Comparison of ENCODE assay signal across 1 cellular context in genomic region chr14:58299665-58300202, GRCh38.
TF ChIP-seq lines count a peak whose summit lies in the region.

No MANE protein-coding gene starts in this region.

TF ChIP-seq in K562, 482 proteins besides CTCF, POLR2A, EP300 and RAD21 (continued from another document):
- 0 out of 4 replicates have a peak, but pooled peaks of 1 of the 2 experiments have one; percentile 11 for TF ChIP-seq ZMIZ1 (IDR thresholded peaks at IDR 0.05; ENCODE audit: low read depth in 2 of 2, low read length in 2 of 2)
- TF ChIP-seq ZNF57 (CRISPR knock-in tag; IDR thresholded peaks at IDR 0.05): no peak
- TF ChIP-seq, protein P1, sequence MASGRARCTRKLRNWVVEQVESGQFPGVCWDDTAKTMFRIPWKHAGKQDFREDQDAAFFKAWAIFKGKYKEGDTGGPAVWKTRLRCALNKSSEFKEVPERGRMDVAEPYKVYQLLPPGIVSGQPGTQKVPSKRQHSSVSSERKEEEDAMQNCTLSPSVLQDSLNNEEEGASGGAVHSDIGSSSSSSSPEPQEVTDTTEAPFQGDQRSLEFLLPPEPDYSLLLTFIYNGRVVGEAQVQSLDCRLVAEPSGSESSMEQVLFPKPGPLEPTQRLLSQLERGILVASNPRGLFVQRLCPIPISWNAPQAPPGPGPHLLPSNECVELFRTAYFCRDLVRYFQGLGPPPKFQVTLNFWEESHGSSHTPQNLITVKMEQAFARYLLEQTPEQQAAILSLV (tag; IDR thresholded peaks at IDR 0.05): no peak
- TF ChIP-seq, protein P2, sequence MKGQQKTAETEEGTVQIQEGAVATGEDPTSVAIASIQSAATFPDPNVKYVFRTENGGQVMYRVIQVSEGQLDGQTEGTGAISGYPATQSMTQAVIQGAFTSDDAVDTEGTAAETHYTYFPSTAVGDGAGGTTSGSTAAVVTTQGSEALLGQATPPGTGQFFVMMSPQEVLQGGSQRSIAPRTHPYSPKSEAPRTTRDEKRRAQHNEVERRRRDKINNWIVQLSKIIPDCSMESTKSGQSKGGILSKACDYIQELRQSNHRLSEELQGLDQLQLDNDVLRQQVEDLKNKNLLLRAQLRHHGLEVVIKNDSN (CRISPR knock-in tag; IDR thresholded peaks at IDR 0.05): no peak
- TF ChIP-seq ZNF175 (CRISPR knock-in tag; IDR thresholded peaks at IDR 0.05; ENCODE audit: low read depth): no peak
- TF ChIP-seq TARDBP (IDR thresholded peaks at IDR 0.05): no peak
- TF ChIP-seq ZBTB33 (CRISPR knock-in tag; IDR thresholded peaks at IDR 0.05): no peak
- TF ChIP-seq NR3C1 (CRISPR knock-in tag; IDR thresholded peaks at IDR 0.05): no peak
- TF ChIP-seq ARID1B (IDR thresholded peaks at IDR 0.05): peak; percentile 19; the same call in 1 of the 2 replicates
- no peak for TF ChIP-seq CHCHD3 (CRISPR knock-in tag; IDR thresholded peaks at IDR 0.05)
- no peak for TF ChIP-seq DEAF1 (CRISPR knock-in tag; IDR thresholded peaks at IDR 0.05)
- TF ChIP-seq, protein P3, sequence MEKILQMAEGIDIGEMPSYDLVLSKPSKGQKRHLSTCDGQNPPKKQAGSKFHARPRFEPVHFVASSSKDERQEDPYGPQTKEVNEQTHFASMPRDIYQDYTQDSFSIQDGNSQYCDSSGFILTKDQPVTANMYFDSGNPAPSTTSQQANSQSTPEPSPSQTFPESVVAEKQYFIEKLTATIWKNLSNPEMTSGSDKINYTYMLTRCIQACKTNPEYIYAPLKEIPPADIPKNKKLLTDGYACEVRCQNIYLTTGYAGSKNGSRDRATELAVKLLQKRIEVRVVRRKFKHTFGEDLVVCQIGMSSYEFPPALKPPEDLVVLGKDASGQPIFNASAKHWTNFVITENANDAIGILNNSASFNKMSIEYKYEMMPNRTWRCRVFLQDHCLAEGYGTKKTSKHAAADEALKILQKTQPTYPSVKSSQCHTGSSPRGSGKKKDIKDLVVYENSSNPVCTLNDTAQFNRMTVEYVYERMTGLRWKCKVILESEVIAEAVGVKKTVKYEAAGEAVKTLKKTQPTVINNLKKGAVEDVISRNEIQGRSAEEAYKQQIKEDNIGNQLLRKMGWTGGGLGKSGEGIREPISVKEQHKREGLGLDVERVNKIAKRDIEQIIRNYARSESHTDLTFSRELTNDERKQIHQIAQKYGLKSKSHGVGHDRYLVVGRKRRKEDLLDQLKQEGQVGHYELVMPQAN (IDR thresholded peaks at IDR 0.05; ENCODE audit: borderline replicate concordance): no peak
- TF ChIP-seq JUND (IDR thresholded peaks at IDR 0.05; ENCODE audit: borderline replicate concordance, low read depth, low read length): no peak
- TF ChIP-seq JUND (tag; IDR thresholded peaks at IDR 0.05; ENCODE audit: borderline replicate concordance, low read depth, low read length): no peak
- no peak for TF ChIP-seq E2F5 (CRISPR knock-in tag; IDR thresholded peaks at IDR 0.05)
- TF ChIP-seq ZNF830 (CRISPR knock-in tag; IDR thresholded peaks at IDR 0.05): no peak
- TF ChIP-seq, protein P4, sequence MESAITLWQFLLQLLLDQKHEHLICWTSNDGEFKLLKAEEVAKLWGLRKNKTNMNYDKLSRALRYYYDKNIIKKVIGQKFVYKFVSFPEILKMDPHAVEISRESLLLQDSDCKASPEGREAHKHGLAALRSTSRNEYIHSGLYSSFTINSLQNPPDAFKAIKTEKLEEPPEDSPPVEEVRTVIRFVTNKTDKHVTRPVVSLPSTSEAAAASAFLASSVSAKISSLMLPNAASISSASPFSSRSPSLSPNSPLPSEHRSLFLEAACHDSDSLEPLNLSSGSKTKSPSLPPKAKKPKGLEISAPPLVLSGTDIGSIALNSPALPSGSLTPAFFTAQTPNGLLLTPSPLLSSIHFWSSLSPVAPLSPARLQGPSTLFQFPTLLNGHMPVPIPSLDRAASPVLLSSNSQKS (CRISPR knock-in tag; IDR thresholded peaks at IDR 0.05): no peak
- TF ChIP-seq CHD1 (IDR thresholded peaks at IDR 0.05; ENCODE audit: low read length): peak; percentile 63
- 0 out of 2 replicates have a peak, but pooled peaks have one; percentile 41 for TF ChIP-seq FOXK1 (CRISPR knock-in tag; IDR thresholded peaks at IDR 0.05; ENCODE audit: borderline replicate concordance)
- peak; percentile 67 for TF ChIP-seq ZNF316 (IDR thresholded peaks at IDR 0.05)
- TF ChIP-seq MYC (IDR thresholded peaks at IDR 0.05; ENCODE audit: low read depth, low read length): no peak
- no peak for TF ChIP-seq MYC (CRISPR knock-in tag; IDR thresholded peaks at IDR 0.05; ENCODE audit: borderline replicate concordance, low read depth)
- no peak for TF ChIP-seq DIDO1 (tag; IDR thresholded peaks at IDR 0.05; ENCODE audit: low read depth)
- TF ChIP-seq, protein P5, sequence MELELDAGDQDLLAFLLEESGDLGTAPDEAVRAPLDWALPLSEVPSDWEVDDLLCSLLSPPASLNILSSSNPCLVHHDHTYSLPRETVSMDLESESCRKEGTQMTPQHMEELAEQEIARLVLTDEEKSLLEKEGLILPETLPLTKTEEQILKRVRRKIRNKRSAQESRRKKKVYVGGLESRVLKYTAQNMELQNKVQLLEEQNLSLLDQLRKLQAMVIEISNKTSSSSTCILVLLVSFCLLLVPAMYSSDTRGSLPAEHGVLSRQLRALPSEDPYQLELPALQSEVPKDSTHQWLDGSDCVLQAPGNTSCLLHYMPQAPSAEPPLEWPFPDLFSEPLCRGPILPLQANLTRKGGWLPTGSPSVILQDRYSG (tag; conservative IDR thresholded peaks at IDR 0.05; ENCODE audit: low read depth): no peak
- TF ChIP-seq, protein P6, sequence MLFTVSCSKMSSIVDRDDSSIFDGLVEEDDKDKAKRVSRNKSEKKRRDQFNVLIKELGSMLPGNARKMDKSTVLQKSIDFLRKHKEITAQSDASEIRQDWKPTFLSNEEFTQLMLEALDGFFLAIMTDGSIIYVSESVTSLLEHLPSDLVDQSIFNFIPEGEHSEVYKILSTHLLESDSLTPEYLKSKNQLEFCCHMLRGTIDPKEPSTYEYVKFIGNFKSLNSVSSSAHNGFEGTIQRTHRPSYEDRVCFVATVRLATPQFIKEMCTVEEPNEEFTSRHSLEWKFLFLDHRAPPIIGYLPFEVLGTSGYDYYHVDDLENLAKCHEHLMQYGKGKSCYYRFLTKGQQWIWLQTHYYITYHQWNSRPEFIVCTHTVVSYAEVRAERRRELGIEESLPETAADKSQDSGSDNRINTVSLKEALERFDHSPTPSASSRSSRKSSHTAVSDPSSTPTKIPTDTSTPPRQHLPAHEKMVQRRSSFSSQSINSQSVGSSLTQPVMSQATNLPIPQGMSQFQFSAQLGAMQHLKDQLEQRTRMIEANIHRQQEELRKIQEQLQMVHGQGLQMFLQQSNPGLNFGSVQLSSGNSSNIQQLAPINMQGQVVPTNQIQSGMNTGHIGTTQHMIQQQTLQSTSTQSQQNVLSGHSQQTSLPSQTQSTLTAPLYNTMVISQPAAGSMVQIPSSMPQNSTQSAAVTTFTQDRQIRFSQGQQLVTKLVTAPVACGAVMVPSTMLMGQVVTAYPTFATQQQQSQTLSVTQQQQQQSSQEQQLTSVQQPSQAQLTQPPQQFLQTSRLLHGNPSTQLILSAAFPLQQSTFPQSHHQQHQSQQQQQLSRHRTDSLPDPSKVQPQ (CRISPR knock-in tag; IDR thresholded peaks at IDR 0.05; ENCODE audit: borderline replicate concordance): no peak
- TF ChIP-seq ZNF707 (CRISPR knock-in tag; conservative IDR thresholded peaks at IDR 0.05): no peak
- no peak for TF ChIP-seq ZNF253 (CRISPR knock-in tag; conservative IDR thresholded peaks at IDR 0.05)
- no peak for TF ChIP-seq CHD4 (IDR thresholded peaks at IDR 0.05; ENCODE audit: insufficient read depth, insufficient replicate concordance, low read depth, low read length, poor library complexity, severe bottlenecking)
- TF ChIP-seq POLR3G (IDR thresholded peaks at IDR 0.05; ENCODE audit: extremely low read depth, insufficient read length, insufficient replicate concordance): no peak
- TF ChIP-seq FOSL1 (tag; conservative IDR thresholded peaks at IDR 0.05): no peak
- TF ChIP-seq CBX5 (IDR thresholded peaks at IDR 0.05; ENCODE audit: borderline replicate concordance, low read depth): no peak
- TF ChIP-seq CCAR2 (IDR thresholded peaks at IDR 0.05; ENCODE audit: low read depth, low read length): no peak
- TF ChIP-seq SP2 (IDR thresholded peaks at IDR 0.05; ENCODE audit: extremely low read depth, low read depth, low read length, poor library complexity, severe bottlenecking): no peak
- TF ChIP-seq GABPB1 (CRISPR knock-in tag; IDR thresholded peaks at IDR 0.05): no peak
- no peak for TF ChIP-seq ZBTB1 (CRISPR knock-in tag; IDR thresholded peaks at IDR 0.05; ENCODE audit: borderline replicate concordance, low read depth)
- peak; percentile 14 for TF ChIP-seq ASH1L (IDR thresholded peaks at IDR 0.05; ENCODE audit: borderline replicate concordance, low read depth, partially characterized antibody)
- TF ChIP-seq FOXM1 (IDR thresholded peaks at IDR 0.05; ENCODE audit: low read depth): no peak
- TF ChIP-seq FOXM1 (CRISPR knock-in tag; IDR thresholded peaks at IDR 0.05; ENCODE audit: low read depth): no peak
- TF ChIP-seq MYBL2 (IDR thresholded peaks at IDR 0.05; ENCODE audit: low read depth): no peak
- no peak for TF ChIP-seq MYBL2 (CRISPR knock-in tag; IDR thresholded peaks at IDR 0.05; ENCODE audit: borderline replicate concordance)
- TF ChIP-seq ZNF263 (CRISPR knock-in tag; IDR thresholded peaks at IDR 0.05; ENCODE audit: borderline replicate concordance): 0 out of 2 replicates have a peak, but pooled peaks have one; percentile 4
- TF ChIP-seq, protein P7, sequence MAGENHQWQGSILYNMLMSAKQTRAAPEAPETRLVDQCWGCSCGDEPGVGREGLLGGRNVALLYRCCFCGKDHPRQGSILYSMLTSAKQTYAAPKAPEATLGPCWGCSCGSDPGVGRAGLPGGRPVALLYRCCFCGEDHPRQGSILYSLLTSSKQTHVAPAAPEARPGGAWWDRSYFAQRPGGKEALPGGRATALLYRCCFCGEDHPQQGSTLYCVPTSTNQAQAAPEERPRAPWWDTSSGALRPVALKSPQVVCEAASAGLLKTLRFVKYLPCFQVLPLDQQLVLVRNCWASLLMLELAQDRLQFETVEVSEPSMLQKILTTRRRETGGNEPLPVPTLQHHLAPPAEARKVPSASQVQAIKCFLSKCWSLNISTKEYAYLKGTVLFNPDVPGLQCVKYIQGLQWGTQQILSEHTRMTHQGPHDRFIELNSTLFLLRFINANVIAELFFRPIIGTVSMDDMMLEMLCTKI (IDR thresholded peaks at IDR 0.05; ENCODE audit: partially characterized antibody): no peak
- peak; percentile 32 for TF ChIP-seq MEIS2 (IDR thresholded peaks at IDR 0.05; ENCODE audit: partially characterized antibody)
- no peak for TF ChIP-seq E2F4 (CRISPR knock-in tag; IDR thresholded peaks at IDR 0.05; ENCODE audit: low read depth)
